1 cellular context compared by ENCODE assay signal in the genomic region with DNA sequence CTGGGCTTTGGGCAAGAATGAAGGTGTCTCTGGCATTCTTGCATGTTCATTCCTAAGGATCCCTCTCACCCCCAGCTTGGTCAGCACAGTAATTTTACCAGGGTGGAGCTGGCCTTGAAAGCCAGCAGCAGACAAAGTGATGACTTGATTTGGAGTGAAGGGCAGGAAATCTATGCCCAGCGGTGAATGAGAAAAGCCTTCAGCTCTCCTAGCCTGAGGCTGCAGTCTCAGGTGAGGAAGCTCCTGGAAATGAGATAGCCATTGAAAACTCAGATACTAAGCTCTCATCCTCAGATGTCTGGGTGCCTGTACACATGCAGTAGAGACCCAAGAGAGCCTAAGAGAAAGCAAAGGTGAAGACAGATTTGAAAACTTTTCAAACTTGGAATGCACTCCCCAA.
TF ChIP-seq lines count a peak whose summit lies in the region.

No MANE protein-coding gene starts in this region.

TF ChIP-seq in GM23338, 12 proteins besides CTCF, POLR2A, EP300 and RAD21 (continued from another document):
- TF ChIP-seq CREB1 (CRISPR knock-in tag; IDR thresholded peaks at IDR 0.05; ENCODE audit: low read depth) (no peak), POLR2AphosphoS5 (IDR thresholded peaks at IDR 0.05; ENCODE audit: low read depth) (no peak), JUNB (IDR thresholded peaks at IDR 0.05; ENCODE audit: unreplicated experiment) (no peak), NANOG (IDR thresholded peaks at IDR 0.05; ENCODE audit: borderline replicate concordance) (no peak), EZH2 (IDR thresholded peaks at IDR 0.05; ENCODE audit: low read depth, unreplicated experiment) (no peak), EZH2phosphoT487 (IDR thresholded peaks at IDR 0.05; ENCODE audit: unreplicated experiment) (no peak), ZNF114 (CRISPR knock-in tag; IDR thresholded peaks at IDR 0.05) (no peak), ZNF331 (CRISPR knock-in tag; IDR thresholded peaks at IDR 0.05; ENCODE audit: low read depth) (no peak)
- TF ChIP-seq, protein P1, sequence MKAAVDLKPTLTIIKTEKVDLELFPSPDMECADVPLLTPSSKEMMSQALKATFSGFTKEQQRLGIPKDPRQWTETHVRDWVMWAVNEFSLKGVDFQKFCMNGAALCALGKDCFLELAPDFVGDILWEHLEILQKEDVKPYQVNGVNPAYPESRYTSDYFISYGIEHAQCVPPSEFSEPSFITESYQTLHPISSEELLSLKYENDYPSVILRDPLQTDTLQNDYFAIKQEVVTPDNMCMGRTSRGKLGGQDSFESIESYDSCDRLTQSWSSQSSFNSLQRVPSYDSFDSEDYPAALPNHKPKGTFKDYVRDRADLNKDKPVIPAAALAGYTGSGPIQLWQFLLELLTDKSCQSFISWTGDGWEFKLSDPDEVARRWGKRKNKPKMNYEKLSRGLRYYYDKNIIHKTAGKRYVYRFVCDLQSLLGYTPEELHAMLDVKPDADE (IDR thresholded peaks at IDR 0.05) = no peak
- TF ChIP-seq, protein P2, sequence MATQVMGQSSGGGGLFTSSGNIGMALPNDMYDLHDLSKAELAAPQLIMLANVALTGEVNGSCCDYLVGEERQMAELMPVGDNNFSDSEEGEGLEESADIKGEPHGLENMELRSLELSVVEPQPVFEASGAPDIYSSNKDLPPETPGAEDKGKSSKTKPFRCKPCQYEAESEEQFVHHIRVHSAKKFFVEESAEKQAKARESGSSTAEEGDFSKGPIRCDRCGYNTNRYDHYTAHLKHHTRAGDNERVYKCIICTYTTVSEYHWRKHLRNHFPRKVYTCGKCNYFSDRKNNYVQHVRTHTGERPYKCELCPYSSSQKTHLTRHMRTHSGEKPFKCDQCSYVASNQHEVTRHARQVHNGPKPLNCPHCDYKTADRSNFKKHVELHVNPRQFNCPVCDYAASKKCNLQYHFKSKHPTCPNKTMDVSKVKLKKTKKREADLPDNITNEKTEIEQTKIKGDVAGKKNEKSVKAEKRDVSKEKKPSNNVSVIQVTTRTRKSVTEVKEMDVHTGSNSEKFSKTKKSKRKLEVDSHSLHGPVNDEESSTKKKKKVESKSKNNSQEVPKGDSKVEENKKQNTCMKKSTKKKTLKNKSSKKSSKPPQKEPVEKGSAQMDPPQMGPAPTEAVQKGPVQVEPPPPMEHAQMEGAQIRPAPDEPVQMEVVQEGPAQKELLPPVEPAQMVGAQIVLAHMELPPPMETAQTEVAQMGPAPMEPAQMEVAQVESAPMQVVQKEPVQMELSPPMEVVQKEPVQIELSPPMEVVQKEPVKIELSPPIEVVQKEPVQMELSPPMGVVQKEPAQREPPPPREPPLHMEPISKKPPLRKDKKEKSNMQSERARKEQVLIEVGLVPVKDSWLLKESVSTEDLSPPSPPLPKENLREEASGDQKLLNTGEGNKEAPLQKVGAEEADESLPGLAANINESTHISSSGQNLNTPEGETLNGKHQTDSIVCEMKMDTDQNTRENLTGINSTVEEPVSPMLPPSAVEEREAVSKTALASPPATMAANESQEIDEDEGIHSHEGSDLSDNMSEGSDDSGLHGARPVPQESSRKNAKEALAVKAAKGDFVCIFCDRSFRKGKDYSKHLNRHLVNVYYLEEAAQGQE (IDR thresholded peaks at IDR 0.05; ENCODE audit: unreplicated experiment) = no peak
